In genomic region chr16:48370668-48371404, GRCh38 we compare ENCODE assay signal across 1 cellular context.
TF ChIP-seq lines count a peak whose summit lies in the region.

No MANE protein-coding gene starts in this region.

TF ChIP-seq in HepG2, 621 proteins besides CTCF, POLR2A, EP300 and RAD21 (continued from another document):
- TF ChIP-seq FOSL2 (CRISPR knock-in tag; IDR thresholded peaks at IDR 0.05): peak; percentile 69
